In the genomic region with DNA sequence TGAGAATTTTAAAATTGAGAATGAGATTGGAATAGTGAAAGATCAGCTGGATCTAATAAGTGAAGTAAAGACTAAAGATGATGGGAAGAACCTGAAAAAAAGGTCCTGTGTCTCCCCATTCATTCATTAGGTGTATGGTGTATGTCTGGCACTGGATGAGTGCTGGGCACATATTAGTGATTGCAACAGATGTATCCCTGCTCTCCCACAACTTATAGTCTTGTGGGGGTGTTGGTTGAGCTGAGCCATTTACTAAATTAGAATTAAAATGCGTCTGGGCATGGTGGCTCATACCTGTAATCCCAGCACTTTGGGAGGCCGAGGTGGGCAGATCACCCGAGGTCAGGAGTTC, we compare ENCODE assay signal across 14 cellular contexts. TPM values are rescaled to one million over a fixed set of nuclear protein-coding genes. Genes with fewer than 3 reads are reported as not detected.
DNase-seq lines count a peak whose midpoint lies in the region; FAIRE-seq and TF ChIP-seq lines count a peak whose summit lies in the region.
"Had no signal": no experiment of that assay in that cellular context is flagged by ENCODE, and none has a peak within 500 bp of the region (broad histone marks: within the 10 kb centered on the region; RNA-seq: fewer than 3 reads in every experiment).

No MANE protein-coding gene starts in this region.

- H3K27ac ChIP-seq in cardiac muscle cell (peak overlapping the region; percentile 64), osteoblast (ENCODE audit: low read depth, low read length) (peak overlapping the region; percentile 87), vagina (peak overlapping the region; percentile 74)

- H3K4me2 ChIP-seq in osteoblast (ENCODE audit: insufficient read depth, low read length): peak overlapping the region; percentile 70

- TF ChIP-seq CTCF in cardiac muscle cell (IDR thresholded peaks at IDR 0.05; ENCODE audit: low read depth, low read length): no peak
- TF ChIP-seq CTCF in osteoblast (IDR thresholded peaks at IDR 0.05; ENCODE audit: extremely low read depth, low read depth, low read length): no peak
- TF ChIP-seq CTCF in vagina (IDR thresholded peaks at IDR 0.05): no peak

- H3K36me3 ChIP-seq in cardiac muscle cell (no peaks in the 10 kb centered on the region), osteoblast (ENCODE audit: insufficient read depth, low read length) (no peaks in the 10 kb centered on the region), vagina (no peaks in the 10 kb centered on the region)

- no peak for TF ChIP-seq POLR2A in vagina (IDR thresholded peaks at IDR 0.05)

- H4K20me1 ChIP-seq in osteoblast (ENCODE audit: insufficient read depth, low read length): no peaks in the 10 kb centered on the region

- intact Hi-C loops in vagina (cut with DNase I): no loop called here

- peak; percentile 53 for DNase-seq in SIG-M5 treated with dmso at 0.1 percent for 504 hours (lab: John Stamatoyannopoulos, UW; ENCODE audit: unreplicated experiment)
- DNase-seq in SIG-M5 (lab: John Stamatoyannopoulos, UW): no peak
- DNase-seq in cardiac muscle cell (ENCODE audit: low read depth in 1 of 2, low spot score in 1 of 2): no peak
- no peak for DNase-seq in osteoblast (ENCODE audit: insufficient read length, low spot score, missing footprints)
- DNase-seq in vagina (ENCODE audit: extremely low spot score in 2 of 2): no peak
- no peak for DNase-seq in NCI-H345 (lab: John Stamatoyannopoulos, UW)
- no peak for DNase-seq in activated naive CD4-positive, alpha-beta T cell (lab: John Stamatoyannopoulos, UW)
- no peak for DNase-seq in frontal cortex (ENCODE audit: low spot score in 2 of 2)
- DNase-seq: 8988T; activated CD4-positive, alpha-beta T cell treated with anti-CD3 and anti-CD28 coated beads, Interleukin-2, amount 10 ng/mL, durations not matched to agents 24 days and 14 days; activated naive CD4-positive, alpha-beta T cell treated with anti-CD3 and anti-CD28 coated beads, Interleukin-2, amount 50 U/mL, for 16 hours; DMS53; effector CD4-positive, alpha-beta T cell; NCI-H2081 had no signal

- H3K27me3 ChIP-seq in cardiac muscle cell: no peaks in the 10 kb centered on the region
- H3K27me3 ChIP-seq in osteoblast (ENCODE audit: insufficient read depth, low read length): no peaks in the 10 kb centered on the region
- no peaks in the 10 kb centered on the region for H3K27me3 ChIP-seq in vagina

- H2AFZ ChIP-seq in osteoblast (ENCODE audit: low read length): no peak overlapping the region

- H3K4me3 ChIP-seq in cardiac muscle cell: no peak overlapping the region
- no peak overlapping the region for H3K4me3 ChIP-seq in osteoblast (ENCODE audit: insufficient read depth, low read length)
- H3K4me3 ChIP-seq in vagina: no peak overlapping the region

- H3K4me1 ChIP-seq in cardiac muscle cell (ENCODE audit: low read depth): peaks cover 9% of the 10 kb centered on the region
- peaks cover 14% of the 10 kb centered on the region for H3K4me1 ChIP-seq in osteoblast (ENCODE audit: insufficient read depth, low read length)
- H3K4me1 ChIP-seq in vagina: peaks cover 21% of the 10 kb centered on the region

- H3K79me2 ChIP-seq in osteoblast (ENCODE audit: insufficient read depth, low read length): peaks cover 25% of the 10 kb centered on the region

- no peaks in the 10 kb centered on the region for H3K9me3 ChIP-seq in cardiac muscle cell (ENCODE audit: low read depth)
- H3K9me3 ChIP-seq in osteoblast (ENCODE audit: low read depth, low read length): no peaks in the 10 kb centered on the region
- no peaks in the 10 kb centered on the region for H3K9me3 ChIP-seq in vagina

- FAIRE-seq in frontal cortex (lab: Jason Lieb, UNC): no peak

RNA-seq across cellular contexts. Expression of a gene that starts 31.2 kb away (rescaled TPM):
- 185 and 194 TPM in 2 replicates for total RNA-seq in cardiac muscle cell
- polyA plus RNA-seq in cardiac muscle cell: 104 and 107 TPM in 2 replicates
- total RNA-seq in osteoblast: 55.4 and 58.3 TPM in 2 replicates
- 46.7 TPM for total RNA-seq in vagina
- total RNA-seq in frontal cortex: 20.0 TPM

RNA-seq across cellular contexts. Expression of a gene that starts 53.0 kb away (rescaled TPM):
- 1.9 and 2.1 TPM in 2 replicates for total RNA-seq in cardiac muscle cell
- polyA plus RNA-seq in cardiac muscle cell: 1.2 and 1.6 TPM in 2 replicates
- total RNA-seq in osteoblast: under 0.01 and 0.29 TPM in 2 replicates
- total RNA-seq in vagina: 0.74 TPM
- total RNA-seq in frontal cortex: 5.3 TPM
